ENCODE assay signal across 17 cellular contexts in the genomic region with DNA sequence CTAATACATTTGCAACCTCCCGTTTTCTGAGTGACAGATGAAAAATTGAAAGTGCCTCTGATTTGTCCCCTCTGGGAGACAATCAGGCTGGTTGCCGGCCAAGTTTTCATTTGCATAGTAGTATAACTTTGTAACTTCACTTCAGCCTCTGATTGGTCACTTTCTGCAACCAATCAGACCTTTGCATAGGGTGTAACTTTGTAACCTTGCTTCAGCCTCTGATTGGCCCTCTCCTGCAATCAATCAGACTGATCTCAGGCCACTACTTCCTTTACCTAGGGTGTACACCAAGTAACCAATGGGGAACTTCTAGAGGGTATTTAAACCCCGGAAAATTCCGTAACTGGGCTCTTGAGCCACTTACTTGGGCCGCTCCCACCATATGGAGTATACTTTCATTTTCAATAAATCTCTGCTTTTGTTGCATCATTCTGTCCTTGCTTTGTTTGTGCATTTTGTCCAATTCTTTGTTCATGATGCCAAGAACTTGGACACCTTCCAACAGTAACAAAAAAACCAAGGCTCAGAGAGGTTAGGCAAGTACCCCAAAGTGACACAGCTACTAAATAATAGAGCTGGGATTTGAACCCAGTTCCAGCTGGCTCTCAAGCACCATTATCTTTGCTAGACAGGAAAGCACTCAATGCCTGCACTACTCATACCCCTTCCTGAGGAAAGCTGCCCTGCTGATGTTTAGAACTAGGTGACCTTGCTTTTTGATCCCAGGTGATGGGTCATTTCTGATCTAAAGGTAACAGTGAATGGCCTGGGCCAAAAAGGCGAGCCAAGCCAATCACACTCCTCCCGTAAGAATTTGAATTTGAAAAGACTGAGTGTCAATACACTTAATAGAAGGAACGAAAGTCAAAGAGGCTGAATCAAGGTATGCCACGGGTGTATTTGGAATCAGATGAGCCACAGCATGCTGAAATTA. TPM values are rescaled to one million over a fixed set of nuclear protein-coding genes. Genes with fewer than 3 reads are reported as not detected.
A peak's percentile ranks its signal among the peaks of the same experiment; 100 is the strongest.
DNase-seq lines count a peak whose midpoint lies in the region; ATAC-seq and TF ChIP-seq lines count a peak whose summit lies in the region.
"Had no signal": no experiment of that assay in that cellular context is flagged by ENCODE, and none has a peak within 500 bp of the region (broad histone marks: within the 10 kb centered on the region; RNA-seq: fewer than 3 reads in every experiment).

No MANE protein-coding gene starts in this region.

- H3F3A ChIP-seq in neural progenitor cell (ENCODE audit: low read depth), result no peaks in the 10 kb centered on the region

- H3K9me3 ChIP-seq in HAP-1 (no peaks in the 10 kb centered on the region), colonic mucosa (no peaks in the 10 kb centered on the region), neural progenitor cell (ENCODE audit: low read depth) (no peaks in the 10 kb centered on the region), prostate gland (no peaks in the 10 kb centered on the region)

- H3K9me3 Mint-ChIP-seq in neural progenitor cell, result no peaks in the 10 kb centered on the region
- H3K9me3 Mint-ChIP-seq: activated T-helper 1 cell treated with anti-CD3 and anti-CD28 coated beads, Interleukin-12 subunit alpha, Interleukin-12 subunit beta, Interleukin-2, Interleukin-4 antibody, amounts not matched to agents 30 ng/mL and 10 ng/mL and 1 ng/mL, durations not matched to agents 14 hours and 24 hours and 36 hours; CD4-positive, CD25-positive, alpha-beta regulatory T cell; endodermal cell; stimulated activated naive CD8-positive, alpha-beta T cell treated with anti-CD3 and anti-CD28 coated beads, Interleukin-15, Interleukin-2, amounts not matched to agents 100 ng/mL and 50 ng/mL, for 24 hours had no signal

- no peak overlapping the region for H3K4me2 ChIP-seq in neural progenitor cell

- H3K36me3 Mint-ChIP-seq in neural progenitor cell, result no peaks in the 10 kb centered on the region

- no peak overlapping the region for H3K27ac Mint-ChIP-seq in neural progenitor cell
- H3K27ac Mint-ChIP-seq: activated T-helper 1 cell treated with anti-CD3 and anti-CD28 coated beads, Interleukin-12 subunit alpha, Interleukin-12 subunit beta, Interleukin-2, Interleukin-4 antibody, amounts not matched to agents 30 ng/mL and 10 ng/mL and 1 ng/mL, durations not matched to agents 14 hours and 24 hours and 36 hours; CD4-positive, CD25-positive, alpha-beta regulatory T cell; endodermal cell; stimulated activated naive CD8-positive, alpha-beta T cell treated with anti-CD3 and anti-CD28 coated beads, Interleukin-15, Interleukin-2, amounts not matched to agents 100 ng/mL and 50 ng/mL, for 24 hours had no signal

- in situ Hi-C loops in HAP-1 (cut with MboI; ENCODE audit: low sequenced_read_pairs), result no loop called here

- peaks cover 2% of the 10 kb centered on the region for H3K27me3 Mint-ChIP-seq in neural progenitor cell (ENCODE audit: insufficient read depth, low read depth)
- H3K27me3 Mint-ChIP-seq: stimulated activated naive CD8-positive, alpha-beta T cell treated with anti-CD3 and anti-CD28 coated beads, Interleukin-15, Interleukin-2, amounts not matched to agents 100 ng/mL and 50 ng/mL, for 24 hours had no signal

- H3K79me2 ChIP-seq in neural progenitor cell (ENCODE audit: low read depth), result no peaks in the 10 kb centered on the region

- DNase-seq in HAP-1 (ENCODE audit: low spot score in 2 of 2) (peak; percentile 47 to 72), NCI-H226 (peak; percentile 86), colonic mucosa (peak; percentile 42), neural progenitor cell (ENCODE audit: low spot score) (no peak), prostate gland (ENCODE audit: low spot score) (no peak)
- no peak for DNase-seq in stimulated activated CD4-positive, alpha-beta T cell treated with anti-CD3 and anti-CD28 coated beads, Interleukin-15, amount 100 ng/mL, for 24 hours
- DNase-seq in stimulated activated CD4-positive, alpha-beta T cell treated with anti-CD3 and anti-CD28 coated beads, Interleukin-2, amount 100 ng/mL, for 24 hours, result no peak
- DNase-seq: activated CD4-positive, CD25-positive, alpha-beta regulatory T cell; endodermal cell; hypothalamus; midbrain; stimulated activated CD4-positive, alpha-beta T cell treated with anti-CD3 and anti-CD28 coated beads, Interleukin-4, amount 100 ng/mL, for 1 hour had no signal

- 84% methylated on average over 9 of the region's 9 CpGs for WGBS in prostate gland

- H3K9ac ChIP-seq in colonic mucosa (ENCODE audit: low read depth in 2 of 2, low read length in 2 of 2) (no peak overlapping the region), neural progenitor cell (no peak overlapping the region)

- H3K4me3 Mint-ChIP-seq in neural progenitor cell, result no peak overlapping the region
- H3K4me3 Mint-ChIP-seq: activated T-helper 1 cell treated with anti-CD3 and anti-CD28 coated beads, Interleukin-12 subunit alpha, Interleukin-12 subunit beta, Interleukin-2, Interleukin-4 antibody, amounts not matched to agents 30 ng/mL and 10 ng/mL and 1 ng/mL, durations not matched to agents 14 hours and 24 hours and 36 hours; CD4-positive, CD25-positive, alpha-beta regulatory T cell; endodermal cell; stimulated activated naive CD8-positive, alpha-beta T cell treated with anti-CD3 and anti-CD28 coated beads, Interleukin-15, Interleukin-2, amounts not matched to agents 100 ng/mL and 50 ng/mL, for 24 hours had no signal

- H4K20me1 ChIP-seq in neural progenitor cell (ENCODE audit: low read depth), result no peaks in the 10 kb centered on the region

- no peak for ATAC-seq in GM18867 (IDR thresholded peaks at IDR 0.05; ENCODE audit: unreplicated experiment)
- ATAC-seq: Right ventricle myocardium inferior had no signal

- TF ChIP-seq POLR2A in prostate gland (IDR thresholded peaks at IDR 0.05), result no peak

- H3K27me3 ChIP-seq in HAP-1 (ENCODE audit: low read depth) (no peaks in the 10 kb centered on the region), colonic mucosa (no peaks in the 10 kb centered on the region), neural progenitor cell (no peaks in the 10 kb centered on the region), prostate gland (replicated peaks; ENCODE audit: insufficient read depth) (no peaks in the 10 kb centered on the region)

- peaks cover 7% of the 10 kb centered on the region for H3K4me1 Mint-ChIP-seq in neural progenitor cell

- H3K4me1 ChIP-seq in HAP-1 (peaks cover 8% of the 10 kb centered on the region), colonic mucosa (no peaks in the 10 kb centered on the region), neural progenitor cell (no peaks in the 10 kb centered on the region), prostate gland (replicated peaks) (no peaks in the 10 kb centered on the region)

- TF ChIP-seq CTCF in colonic mucosa (IDR thresholded peaks at IDR 0.05), result no peak
- no peak for TF ChIP-seq CTCF in neural progenitor cell (IDR thresholded peaks at IDR 0.05)
- TF ChIP-seq CTCF in prostate gland (IDR thresholded peaks at IDR 0.05), result no peak

- no peak overlapping the region for H3K4me3 ChIP-seq in HAP-1
- no peak overlapping the region for H3K4me3 ChIP-seq in colonic mucosa
- H3K4me3 ChIP-seq in neural progenitor cell, result no peak overlapping the region
- no peak overlapping the region for H3K4me3 ChIP-seq in prostate gland

- intact Hi-C loops in colonic mucosa (cut with DNase I), result no loop called here
- intact Hi-C loops in prostate gland (cut with DNase I), result no loop called here

- no peaks in the 10 kb centered on the region for H3K36me3 ChIP-seq in HAP-1 (replicated peaks)
- no peaks in the 10 kb centered on the region for H3K36me3 ChIP-seq in colonic mucosa
- H3K36me3 ChIP-seq in neural progenitor cell, result no peaks in the 10 kb centered on the region
- no peaks in the 10 kb centered on the region for H3K36me3 ChIP-seq in prostate gland

- H3K27ac ChIP-seq in colonic mucosa (no peak overlapping the region), neural progenitor cell (no peak overlapping the region), prostate gland (no peak overlapping the region)

- H2AFZ ChIP-seq in neural progenitor cell (replicated peaks), result peak overlapping the region; percentile 42

RNA-seq across cellular contexts. Expression of a gene that starts 10.9 kb away (rescaled TPM):
- total RNA-seq in colonic mucosa (1 to 10 TPM; 2.8 to 7.9 TPM), neural progenitor cell (ENCODE audit: low replicate concordance) (0.45 and 1.4 TPM in 2 replicates), prostate gland (1 to 10 TPM; 6.1 to 6.5 TPM)

RNA-seq across cellular contexts. Expression of a gene that starts 16.9 kb away (rescaled TPM):
- total RNA-seq in colonic mucosa, result 100 to 1,000 TPM; 338 to 537 TPM
- total RNA-seq in neural progenitor cell (ENCODE audit: low replicate concordance), result 222 and 365 TPM in 2 replicates
- 100 to 1,000 TPM; 245 to 267 TPM for total RNA-seq in prostate gland

RNA-seq across cellular contexts. Expression of a gene that starts 31.3 kb away (rescaled TPM):
- total RNA-seq in colonic mucosa (100 to 1,000 TPM; 415 to 575 TPM), neural progenitor cell (ENCODE audit: low replicate concordance) (127 and 152 TPM in 2 replicates), prostate gland (100 to 1,000 TPM; 254 to 310 TPM)

Comparison
In these comparisons a context has a peak if more than half of its experiments do, and no peak if none do; other contexts are left out.
1. DNase-seq: peak in HAP-1 (2 of 2), NCI-H226 (single experiment) and colonic mucosa (single experiment); none in neural progenitor cell (single experiment), stimulated activated CD4-positive, alpha-beta T cell treated with anti-CD3 and anti-CD28 coated beads, Interleukin-15, amount 100 ng/mL, for 24 hours (single experiment), stimulated activated CD4-positive, alpha-beta T cell treated with anti-CD3 and anti-CD28 coated beads, Interleukin-2, amount 100 ng/mL, for 24 hours (0 of 2) and prostate gland (single experiment).